Comparison of ENCODE assay signal across 20 cellular contexts in genomic region chr2:239292956-239293355, GRCh38.
A peak's percentile ranks its signal among the peaks of the same experiment; 100 is the strongest.
DNase-seq lines count a peak whose midpoint lies in the region; ATAC-seq and TF ChIP-seq lines count a peak whose summit lies in the region.
"Had no signal": no experiment of that assay in that cellular context is flagged by ENCODE, and none has a peak within 500 bp of the region (broad histone marks: within the 10 kb centered on the region; RNA-seq: fewer than 3 reads in every experiment).

No MANE protein-coding gene starts in this region.

- no peaks in the 10 kb centered on the region for H3K27me3 ChIP-seq in stomach

- H3K27me3 Mint-ChIP-seq in T-helper 2 cell treated with Interferon-gamma antibody and Interleukin-4, amounts not matched to agents 5 μg/mL and 100 μg/mL, for 36 hours (ENCODE audit: low read depth), result peaks cover 3% of the 10 kb centered on the region
- peaks cover 6% of the 10 kb centered on the region for H3K27me3 Mint-ChIP-seq in activated T-helper 17 cell treated with anti-CD3 and anti-CD28 coated beads, Interleukin-2, amount 50 U/mL, for 72 hours
- peaks cover 0 to 10% of the 10 kb centered on the region in 2 donors for H3K27me3 Mint-ChIP-seq in stimulated activated naive B cell treated with anti-CD40 and anti-IgM and Interleukin-4, amounts not matched to agents 10 μg/mL and 1 μg/mL and 100 μg/mL, for 72 hours

- no peak for ATAC-seq in activated T-helper 17 cell treated with anti-CD3 and anti-CD28 coated beads, Interleukin-2, amount 50 U/mL, for 72 hours (replicated peaks)
- ATAC-seq in stimulated activated naive B cell treated with anti-CD40 and anti-IgM and Interleukin-4, amounts not matched to agents 10 μg/mL and 1 μg/mL and 100 μg/mL, for 72 hours (replicated peaks), result no peak
- ATAC-seq in HG02981 (IDR thresholded peaks at IDR 0.05; ENCODE audit: unreplicated experiment), result no peak
- ATAC-seq: PC-3 had no signal

- no peak for DNase-seq in T-helper 2 cell treated with Interferon-gamma antibody and Interleukin-4, amounts not matched to agents 5 μg/mL and 100 μg/mL, for 36 hours (ENCODE audit: low spot score)
- DNase-seq in T-helper 2 cell, result no peak
- peak; percentile 41 for DNase-seq in mesenteric fat pad (ENCODE audit: low spot score)
- DNase-seq in stomach, result no peak
- DNase-seq in stimulated activated naive B cell treated with anti-CD40 and anti-IgM and Interleukin-4, amounts not matched to agents 10 μg/mL and 1 μg/mL and 100 μg/mL, for 72 hours, result no peak
- DNase-seq in EL, result no peak
- DNase-seq: 8988T; activated CD4-positive, alpha-beta memory T cell treated with anti-CD3 and anti-CD28 coated beads for 36 hours; amygdala; MM.1S; NCI-H2081; PC-3; stimulated activated CD4-positive, alpha-beta T cell treated with anti-CD3 and anti-CD28 coated beads, Interleukin-4, amount 100 ng/mL, for 24 hours; trophoblast cell had no signal

- H3K4me1 ChIP-seq in stomach, result peaks cover 58 to 98% (median 84%) of the 10 kb centered on the region in 4 donors

- WGBS in stomach, 5 donors, result 56 to 85% (median 74%) methylated on average over 6 of the region's 6 CpGs

- peaks cover 21% of the 10 kb centered on the region for H3K36me3 Mint-ChIP-seq in T-helper 2 cell treated with Interferon-gamma antibody and Interleukin-4, amounts not matched to agents 5 μg/mL and 100 μg/mL, for 36 hours (ENCODE audit: low read depth)
- no peaks in the 10 kb centered on the region for H3K36me3 Mint-ChIP-seq in activated T-helper 17 cell treated with anti-CD3 and anti-CD28 coated beads, Interleukin-2, amount 50 U/mL, for 72 hours (ENCODE audit: low read depth)
- H3K36me3 Mint-ChIP-seq in stimulated activated naive B cell treated with anti-CD40 and anti-IgM and Interleukin-4, amounts not matched to agents 10 μg/mL and 1 μg/mL and 100 μg/mL, for 72 hours, result peaks cover 5 to 7% of the 10 kb centered on the region in 2 donors

- peak overlapping the region; percentile 62 for H3K27ac Mint-ChIP-seq in T-helper 2 cell treated with Interferon-gamma antibody and Interleukin-4, amounts not matched to agents 5 μg/mL and 100 μg/mL, for 36 hours
- H3K27ac Mint-ChIP-seq in activated T-helper 17 cell treated with anti-CD3 and anti-CD28 coated beads, Interleukin-2, amount 50 U/mL, for 72 hours, result no peak overlapping the region
- H3K27ac Mint-ChIP-seq in stimulated activated naive B cell treated with anti-CD40 and anti-IgM and Interleukin-4, amounts not matched to agents 10 μg/mL and 1 μg/mL and 100 μg/mL, for 72 hours, result no peak overlapping the region
- H3K27ac Mint-ChIP-seq: activated CD4-positive, alpha-beta memory T cell treated with anti-CD3 and anti-CD28 coated beads for 36 hours had no signal

- no peak for TF ChIP-seq CTCF in stomach (IDR thresholded peaks at IDR 0.05)

- peaks cover 56% of the 10 kb centered on the region for H3K4me1 Mint-ChIP-seq in T-helper 2 cell treated with Interferon-gamma antibody and Interleukin-4, amounts not matched to agents 5 μg/mL and 100 μg/mL, for 36 hours (ENCODE audit: low read depth)
- peaks cover 51% of the 10 kb centered on the region for H3K4me1 Mint-ChIP-seq in activated T-helper 17 cell treated with anti-CD3 and anti-CD28 coated beads, Interleukin-2, amount 50 U/mL, for 72 hours
- H3K4me1 Mint-ChIP-seq in stimulated activated naive B cell treated with anti-CD40 and anti-IgM and Interleukin-4, amounts not matched to agents 10 μg/mL and 1 μg/mL and 100 μg/mL, for 72 hours, result peaks cover 54 to 78% of the 10 kb centered on the region in 2 donors

- no peaks in the 10 kb centered on the region for H3K36me3 ChIP-seq in stomach
- H3K36me3 ChIP-seq: lower lobe of right lung had no signal

- H3K4me3 Mint-ChIP-seq in T-helper 2 cell treated with Interferon-gamma antibody and Interleukin-4, amounts not matched to agents 5 μg/mL and 100 μg/mL, for 36 hours, result no peak overlapping the region
- H3K4me3 Mint-ChIP-seq in activated T-helper 17 cell treated with anti-CD3 and anti-CD28 coated beads, Interleukin-2, amount 50 U/mL, for 72 hours, result peak overlapping the region; percentile 79
- H3K4me3 Mint-ChIP-seq in stimulated activated naive B cell treated with anti-CD40 and anti-IgM and Interleukin-4, amounts not matched to agents 10 μg/mL and 1 μg/mL and 100 μg/mL, for 72 hours, result no peak overlapping the region
- H3K4me3 Mint-ChIP-seq: activated CD4-positive, alpha-beta memory T cell treated with anti-CD3 and anti-CD28 coated beads for 36 hours; activated T-helper 1 cell treated with anti-CD3 and anti-CD28 coated beads, Interleukin-12 subunit alpha, Interleukin-12 subunit beta, Interleukin-2, Interleukin-4 antibody, amounts not matched to agents 30 ng/mL and 10 ng/mL and 1 ng/mL, durations not matched to agents 14 hours and 24 hours and 36 hours had no signal

- H3K27ac ChIP-seq in stomach, result peak overlapping the region in 3 of 5 donors; percentile 44 to 79 (median 67)
- H3K27ac ChIP-seq: C4-2B, lower lobe of right lung, SK-N-MC had no signal

- H3K4me3 ChIP-seq in stomach, result no peak overlapping the region
- H3K4me3 ChIP-seq: lower lobe of right lung, SK-N-MC had no signal

- H3K9me3 Mint-ChIP-seq in T-helper 2 cell treated with Interferon-gamma antibody and Interleukin-4, amounts not matched to agents 5 μg/mL and 100 μg/mL, for 36 hours, result no peaks in the 10 kb centered on the region
- no peaks in the 10 kb centered on the region for H3K9me3 Mint-ChIP-seq in activated T-helper 17 cell treated with anti-CD3 and anti-CD28 coated beads, Interleukin-2, amount 50 U/mL, for 72 hours
- H3K9me3 Mint-ChIP-seq in stimulated activated naive B cell treated with anti-CD40 and anti-IgM and Interleukin-4, amounts not matched to agents 10 μg/mL and 1 μg/mL and 100 μg/mL, for 72 hours, result peaks cover 0 to 1% of the 10 kb centered on the region in 2 donors
- H3K9me3 Mint-ChIP-seq: activated CD4-positive, alpha-beta memory T cell treated with anti-CD3 and anti-CD28 coated beads for 36 hours; activated T-helper 1 cell treated with anti-CD3 and anti-CD28 coated beads, Interleukin-12 subunit alpha, Interleukin-12 subunit beta, Interleukin-2, Interleukin-4 antibody, amounts not matched to agents 30 ng/mL and 10 ng/mL and 1 ng/mL, durations not matched to agents 14 hours and 24 hours and 36 hours had no signal

- TF ChIP-seq POLR2A in stomach (IDR thresholded peaks at IDR 0.05), result no peak

- intact Hi-C loops in stomach (cut with DNase I; ENCODE audit: low total_unique reads), result no loop called here

- H3K9me3 ChIP-seq in stomach, result no peaks in the 10 kb centered on the region
- H3K9me3 ChIP-seq: lower lobe of right lung had no signal

- no peak for TF ChIP-seq EP300 in stomach (IDR thresholded peaks at IDR 0.05)
